ENCODE assay signal across 19 cellular contexts in genomic region chr2:217664761-217665160, GRCh38.
A peak's percentile ranks its signal among the peaks of the same experiment; 100 is the strongest.
DNase-seq lines count a peak whose midpoint lies in the region; ATAC-seq and TF ChIP-seq lines count a peak whose summit lies in the region.
"Had no signal": no experiment of that assay in that cellular context is flagged by ENCODE, and none has a peak within 500 bp of the region (broad histone marks: within the 10 kb centered on the region; RNA-seq: fewer than 3 reads in every experiment).

No MANE protein-coding gene starts in this region.

- intact Hi-C loops in IMR-90 (cut with micrococcal nuclease), result no loop called here

- no peak overlapping the region for H3K4me3 ChIP-seq in IMR-90 (ENCODE audit: insufficient read depth, low read depth, low read length)
- H3K4me3 ChIP-seq: A549, GM23338 had no signal

- H3K27me3 Mint-ChIP-seq in chondrocyte (ENCODE audit: low read depth), result no peaks in the 10 kb centered on the region
- H3K27me3 Mint-ChIP-seq in osteocyte (ENCODE audit: unreplicated experiment), result no peaks in the 10 kb centered on the region
- H3K27me3 Mint-ChIP-seq: CD4-positive, alpha-beta T cell had no signal

- H4K5ac ChIP-seq in IMR-90 (ENCODE audit: low read depth, low read length), result peak overlapping the region; percentile 75

- no peak for TF ChIP-seq POLR2A in IMR-90 (IDR thresholded peaks at IDR 0.05; ENCODE audit: low read depth, low read length)

- peak overlapping the region; percentile 86; the same call in 2 of the 3 replicates for H2BK15ac ChIP-seq in IMR-90 (ENCODE audit: low read depth, low read length)

- no peak overlapping the region for H3K4me3 Mint-ChIP-seq in chondrocyte (ENCODE audit: unreplicated experiment)
- no peak overlapping the region for H3K4me3 Mint-ChIP-seq in osteocyte (ENCODE audit: unreplicated experiment)
- H3K4me3 Mint-ChIP-seq: CD4-positive, alpha-beta T cell; GM23338 had no signal

- ATAC-seq in IMR-90 (ENCODE audit: low read depth), result no peak
- ATAC-seq: A549, GM23338 had no signal

- H2AK5ac ChIP-seq in IMR-90 (ENCODE audit: low read depth, low read length), result peak overlapping the region; percentile 56; the same call in 1 of the 2 replicates

- H3K18ac ChIP-seq in IMR-90 (ENCODE audit: low read depth, low read length), result peak overlapping the region; percentile 55

- peak overlapping the region; percentile 85 for H3K14ac ChIP-seq in IMR-90 (replicated peaks; ENCODE audit: low read depth, low read length)

- H3K36me3 ChIP-seq in IMR-90 (ENCODE audit: control insufficient read depth, insufficient read depth, low read length), result no peaks in the 10 kb centered on the region

- H4K91ac ChIP-seq in IMR-90 (ENCODE audit: insufficient read depth, low read depth, low read length), result peak overlapping the region; percentile 23; the same call in 1 of the 2 replicates

- peaks cover 74% of the 10 kb centered on the region for H3K4me1 Mint-ChIP-seq in chondrocyte (ENCODE audit: low read depth)
- peaks cover 66% of the 10 kb centered on the region for H3K4me1 Mint-ChIP-seq in osteocyte (ENCODE audit: unreplicated experiment)
- H3K4me1 Mint-ChIP-seq: GM23338 had no signal

- H3K9me1 ChIP-seq in IMR-90 (ENCODE audit: insufficient read depth, low read length), result peaks cover 5% of the 10 kb centered on the region; the same call in 1 of the 2 replicates

- peaks cover 28% of the 10 kb centered on the region for H3K4me1 ChIP-seq in IMR-90 (ENCODE audit: control insufficient read depth, insufficient read depth, low read length)
- H3K4me1 ChIP-seq: Caco-2 had no signal

- TF ChIP-seq RAD21 in IMR-90 (IDR thresholded peaks at IDR 0.05; ENCODE audit: low read length), result no peak

- H2BK5ac ChIP-seq in IMR-90 (ENCODE audit: low read depth, low read length, poor library complexity, severe bottlenecking), result no peak overlapping the region

- DNase-seq in IMR-90, result peak; percentile 11
- DNase-seq in chondrocyte (ENCODE audit: low spot score), result no peak
- peak; percentile 77 for DNase-seq in fibroblast of peridontal ligament (ENCODE audit: extremely low read depth)
- DNase-seq in osteocyte (ENCODE audit: extremely low spot score, unreplicated experiment), result no peak
- no peak for DNase-seq in activated CD4-positive, alpha-beta T cell treated with anti-CD3 and anti-CD28 coated beads, Interleukin-2, amount 50 U/mL, for 1 hour
- no peak for DNase-seq in RPMI8226
- DNase-seq in NK-92 treated with Interleukin-12 subunit alpha and Interleukin-12 subunit beta, amount 100 ng/mL, for 24 hours (lab: John Stamatoyannopoulos, UW), result no peak
- DNase-seq in T1000 (lab: John Stamatoyannopoulos, UW), result no peak
- DNase-seq: AML-193; Caco-2; CD4-positive, alpha-beta T cell; DMS153; DMS79; GDM1; HCEC 1CT had no signal

- CTCF ChIA-PET in IMR-90 (lab: Yijun Ruan, JAX), result interaction anchor here (1.3 kb wide), 1 partner anchor 13 kb away, joined by 3 read pairs; no protein-coding TSS in a partner anchor

- H3K23ac ChIP-seq in IMR-90 (ENCODE audit: low read depth, low read length), result no peak overlapping the region

- no peak overlapping the region for H3K4me2 ChIP-seq in IMR-90 (ENCODE audit: low read depth, low read length)
- H3K4me2 ChIP-seq: A549, GM23338 had no signal

- H2BK20ac ChIP-seq in IMR-90 (ENCODE audit: low read depth, low read length), result peak overlapping the region; percentile 73; the same call in 1 of the 2 replicates

- dilution Hi-C loops in IMR-90 (cut with HindIII; ENCODE audit: low sequenced_read_pairs, unreplicated experiment), result no loop called here

- no peak overlapping the region for H2AK9ac ChIP-seq in IMR-90 (replicated peaks; ENCODE audit: low read depth, low read length, poor library complexity)

- no peaks in the 10 kb centered on the region for H4K20me1 ChIP-seq in IMR-90 (ENCODE audit: insufficient read depth, low read length)

- H4K8ac ChIP-seq in IMR-90 (ENCODE audit: low read depth in 2 of 2, low read length in 2 of 2), result 0 out of 4 replicates have a peak overlapping the region, but pooled peaks of 1 of the 2 experiments have one; percentile 24

- POLR2A ChIA-PET in IMR-90 (lab: Charles Lee; ENCODE audit: unreplicated experiment), result no interaction called here

- in situ Hi-C loops in IMR-90 (cut with MboI; ENCODE audit: low sequenced_read_pairs), result no loop called here

- TF ChIP-seq CTCF in IMR-90 (conservative IDR thresholded peaks at IDR 0.05; ENCODE audit: low read depth, low read length), result no peak
- TF ChIP-seq CTCF in chondrocyte (IDR thresholded peaks at IDR 0.05), result no peak
- no peak for TF ChIP-seq CTCF in osteocyte (IDR thresholded peaks at IDR 0.05)

- H2AFZ ChIP-seq in IMR-90 (replicated peaks; ENCODE audit: low read length, poor library complexity), result peak overlapping the region; percentile 45
- H2AFZ ChIP-seq: GM23338 had no signal

- peak overlapping the region; percentile 45; the same call in 1 of the 2 replicates for H3K27ac ChIP-seq in IMR-90 (ENCODE audit: insufficient read depth, low read length)
- H3K27ac ChIP-seq: 22Rv1, A549, C4-2B had no signal

- H3K56ac ChIP-seq in IMR-90 (ENCODE audit: extremely low read depth, insufficient read depth, low read length), result no peak overlapping the region

- BruUV-seq in IMR-90 (replicated peaks; lab: Mats Ljungman, UMichigan), result no TSS peak

- peak overlapping the region; percentile 63; the same call in 1 of the 2 replicates for H2BK120ac ChIP-seq in IMR-90 (ENCODE audit: low read depth, low read length)

- H3K9me3 ChIP-seq in IMR-90 (ENCODE audit: control insufficient read depth, insufficient read depth, low read length), result no peaks in the 10 kb centered on the region
- H3K9me3 ChIP-seq: A549, Caco-2 had no signal

- H3K27ac Mint-ChIP-seq in chondrocyte (ENCODE audit: unreplicated experiment) (peak overlapping the region; percentile 27), osteocyte (ENCODE audit: unreplicated experiment) (peak overlapping the region; percentile 76)
- H3K27ac Mint-ChIP-seq: CD4-positive, alpha-beta T cell; GM23338 had no signal

- peak overlapping the region; percentile 73 for H3K4ac ChIP-seq in IMR-90 (ENCODE audit: low read depth, low read length)

- no peaks in the 10 kb centered on the region for H3K79me1 ChIP-seq in IMR-90 (ENCODE audit: low read depth in 1 of 2, low read length in 2 of 2)

- peaks cover 3% of the 10 kb centered on the region for H3K36me3 Mint-ChIP-seq in chondrocyte (ENCODE audit: low read depth)
- H3K36me3 Mint-ChIP-seq in osteocyte (ENCODE audit: unreplicated experiment), result peaks cover 3% of the 10 kb centered on the region

- H3K9me3 Mint-ChIP-seq in chondrocyte (ENCODE audit: low read depth), result peaks cover 5% of the 10 kb centered on the region
- peaks cover 5% of the 10 kb centered on the region for H3K9me3 Mint-ChIP-seq in osteocyte (ENCODE audit: unreplicated experiment)
- H3K9me3 Mint-ChIP-seq: CD4-positive, alpha-beta T cell; GM23338 had no signal

- no peak overlapping the region for H3K9ac ChIP-seq in IMR-90 (ENCODE audit: low read depth, low read length)

- no CpG with 5 or more reads among the region's 2 CpGs for WGBS in IMR-90 (ENCODE audit: extremely low coverage in 2 of 2, insufficient read length in 1 of 2), 2 experiments

- H3K27me3 ChIP-seq in IMR-90 (ENCODE audit: control insufficient read depth, insufficient read depth, low read length), result no peaks in the 10 kb centered on the region

TF ChIP-seq in IMR-90, 13 proteins besides CTCF, POLR2A, EP300 and RAD21:
- TF ChIP-seq, protein P1, sequence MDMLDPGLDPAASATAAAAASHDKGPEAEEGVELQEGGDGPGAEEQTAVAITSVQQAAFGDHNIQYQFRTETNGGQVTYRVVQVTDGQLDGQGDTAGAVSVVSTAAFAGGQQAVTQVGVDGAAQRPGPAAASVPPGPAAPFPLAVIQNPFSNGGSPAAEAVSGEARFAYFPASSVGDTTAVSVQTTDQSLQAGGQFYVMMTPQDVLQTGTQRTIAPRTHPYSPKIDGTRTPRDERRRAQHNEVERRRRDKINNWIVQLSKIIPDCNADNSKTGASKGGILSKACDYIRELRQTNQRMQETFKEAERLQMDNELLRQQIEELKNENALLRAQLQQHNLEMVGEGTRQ (IDR thresholded peaks at IDR 0.05; ENCODE audit: low read depth, low read length), result no peak
- TF ChIP-seq NFE2L2 (IDR thresholded peaks at IDR 0.05; ENCODE audit: low read depth, low read length) (no peak), CHD1 (IDR thresholded peaks at IDR 0.05; ENCODE audit: low read depth, low read length) (no peak), SMC3 (IDR thresholded peaks at IDR 0.05; ENCODE audit: low read depth, low read length) (no peak), CEBPB (IDR thresholded peaks at IDR 0.05; ENCODE audit: low read depth, low read length) (no peak), MXI1 (IDR thresholded peaks at IDR 0.05; ENCODE audit: borderline replicate concordance, low read depth, low read length) (no peak), RCOR1 (IDR thresholded peaks at IDR 0.05; ENCODE audit: insufficient replicate concordance, low read length) (no peak), MAZ (IDR thresholded peaks at IDR 0.05; ENCODE audit: borderline replicate concordance, low read depth, low read length) (no peak)

Comparison
In these comparisons a context has a peak if more than half of its experiments do, and no peak if none do; other contexts are left out.
1. DNase-seq: peak in IMR-90 (single experiment) and fibroblast of peridontal ligament (single experiment); none in chondrocyte (single experiment), osteocyte (single experiment), activated CD4-positive, alpha-beta T cell treated with anti-CD3 and anti-CD28 coated beads, Interleukin-2, amount 50 U/mL, for 1 hour (single experiment), RPMI8226 (single experiment), NK-92 treated with Interleukin-12 subunit alpha and Interleukin-12 subunit beta, amount 100 ng/mL, for 24 hours (single experiment) and T1000 (single experiment).